ENCODE assay signal across 9 cellular contexts in genomic region chr20:35871311-35871771, GRCh38.
DNase-seq lines count a peak whose midpoint lies in the region; ATAC-seq and TF ChIP-seq lines count a peak whose summit lies in the region.
"Had no signal": no experiment of that assay in that cellular context is flagged by ENCODE, and none has a peak within 500 bp of the region (broad histone marks: within the 10 kb centered on the region; RNA-seq: fewer than 3 reads in every experiment).

No MANE protein-coding gene starts in this region.

- H3K4me3 ChIP-seq in astrocyte of the spinal cord (ENCODE audit: low read depth, low read length) (no peak overlapping the region), aorta (ENCODE audit: low read length in 2 of 2) (no peak overlapping the region)

- peaks cover 24% of the 10 kb centered on the region for H3K36me3 Mint-ChIP-seq in memory B cell

- H3K4me1 Mint-ChIP-seq in memory B cell: peaks cover 8% of the 10 kb centered on the region

- H3K4me3 Mint-ChIP-seq in memory B cell: no peak overlapping the region

- no peaks in the 10 kb centered on the region for H3K27me3 Mint-ChIP-seq in memory B cell

- H3K9me3 Mint-ChIP-seq in memory B cell: no peaks in the 10 kb centered on the region

- WGBS in aorta, 2 donors: 20 to 25% methylated on average over 5 of the region's 5 CpGs

- H3K27me3 ChIP-seq in aorta (ENCODE audit: control insufficient read depth in 1 of 2, insufficient read depth in 2 of 2, low read length in 1 of 2): no peaks in the 10 kb centered on the region

- peak overlapping the region; percentile 30 to 57 for H3K27ac ChIP-seq in aorta (ENCODE audit: low read depth in 1 of 2, low read length in 2 of 2)

- ATAC-seq in Right ventricle myocardium superior (ENCODE audit: poor library complexity) (peak; percentile 34), memory B cell (ENCODE audit: low read depth) (no peak), aorta (ENCODE audit: low FRiP score) (no peak)

- no peak for DNase-seq in Right ventricle myocardium superior
- no peak for DNase-seq in cardiac septum (ENCODE audit: low spot score)
- DNase-seq in astrocyte of the spinal cord (ENCODE audit: low read depth, low spot score): peak; percentile 56
- no peak for DNase-seq in memory B cell (ENCODE audit: low spot score in 2 of 2)
- DNase-seq in aorta: no peak
- DNase-seq in effector CD4-positive, alpha-beta T cell: no peak
- DNase-seq in cerebellum (ENCODE audit: low spot score): no peak
- DNase-seq in germinal center (ENCODE audit: low spot score): no peak
- DNase-seq: activated CD4-positive, alpha-beta T cell treated with anti-CD3 and anti-CD28 coated beads for 4 hours had no signal

- peaks cover 0 to 8% of the 10 kb centered on the region in 2 donors for H3K4me1 ChIP-seq in aorta (ENCODE audit: control insufficient read depth in 1 of 2, insufficient read depth in 2 of 2, low read length in 2 of 2)

- intact Hi-C loops in Right ventricle myocardium superior (cut with DNase I) (no loop called here), cardiac septum (cut with DNase I) (no loop called here), aorta (cut with DNase I) (no loop called here)

- no peaks in the 10 kb centered on the region for H3K36me3 ChIP-seq in aorta (ENCODE audit: control insufficient read depth in 1 of 2, insufficient read depth in 2 of 2, low read length in 1 of 2)

- H3K27ac Mint-ChIP-seq in memory B cell: peak overlapping the region; percentile 48

- no peak for TF ChIP-seq CTCF in astrocyte of the spinal cord (IDR thresholded peaks at IDR 0.05; ENCODE audit: low read depth, low read length)

- H3K9me3 ChIP-seq in aorta (ENCODE audit: control insufficient read depth, low read length): no peaks in the 10 kb centered on the region

- in situ Hi-C loops in astrocyte of the spinal cord (cut with HindIII; ENCODE audit: low sequenced_read_pairs): no loop called here
